ENCODE assay signal across 6 cellular contexts in the genomic region with DNA sequence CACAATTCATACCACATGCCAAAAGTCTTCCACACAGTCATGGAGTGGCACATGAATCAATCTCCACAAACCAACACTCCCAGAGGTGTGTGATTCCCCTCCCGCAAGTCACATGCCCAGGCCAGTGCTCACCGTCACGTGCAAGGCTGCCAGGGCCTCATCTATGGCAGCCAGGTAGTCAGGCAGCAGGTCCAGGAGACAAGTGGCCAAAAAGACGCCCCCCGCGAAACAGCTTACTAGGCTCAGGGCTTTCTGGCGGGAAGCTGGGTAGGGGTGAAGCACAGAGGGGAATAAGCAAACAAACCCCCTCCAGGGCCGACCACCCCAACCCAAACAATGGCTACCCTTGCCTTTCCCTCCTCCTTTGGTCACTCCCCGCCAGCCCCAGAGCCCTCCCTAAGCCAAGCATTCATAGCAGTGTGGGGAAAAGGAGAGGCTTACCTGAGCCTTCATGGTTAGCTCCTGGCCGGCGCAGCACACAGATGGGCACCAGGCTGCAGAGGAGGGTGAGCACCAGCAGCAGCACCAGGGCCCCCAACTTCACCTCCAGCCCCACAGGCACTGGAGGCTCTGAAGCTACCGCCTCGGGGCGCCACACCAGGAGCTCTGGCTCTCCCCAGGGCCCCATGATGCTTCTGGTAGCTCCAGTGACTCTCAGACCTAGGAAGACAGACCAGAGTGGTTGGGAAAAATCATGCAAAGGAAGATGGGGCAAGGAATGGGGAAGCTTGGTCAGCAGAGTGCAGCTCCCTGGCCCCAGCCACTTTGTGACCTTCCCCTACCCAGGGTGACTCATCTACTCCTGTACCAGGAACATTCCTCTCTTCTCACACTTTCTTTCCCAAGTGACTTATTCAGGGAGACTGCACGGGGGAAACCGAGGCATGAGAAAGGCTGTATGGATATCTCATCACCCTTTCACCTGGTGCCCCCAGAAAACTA. TPM values are rescaled to one million over a fixed set of nuclear protein-coding genes. Genes with fewer than 3 reads are reported as not detected.
DNase-seq lines count a peak whose midpoint lies in the region; ATAC-seq and TF ChIP-seq lines count a peak whose summit lies in the region.

No MANE protein-coding gene starts in this region.

- peak; percentile 52 for DNase-seq in AG08395 (ENCODE audit: low spot score)
- peak; percentile 61 for DNase-seq in LoVo (ENCODE audit: low spot score)
- DNase-seq in epithelial cell of esophagus (ENCODE audit: low read depth): peak; percentile 82
- no peak for DNase-seq in NCI-H82 treated with DMSO at 0.1 percent for 48 hours (lab: John Stamatoyannopoulos, UW; ENCODE audit: unreplicated experiment)

- H3K27me3 ChIP-seq in skeletal muscle satellite cell (ENCODE audit: control insufficient read depth, insufficient read depth, low read length): no peaks in the 10 kb centered on the region

- peak overlapping the region; percentile 93 for H3K4me2 ChIP-seq in skeletal muscle satellite cell (ENCODE audit: low read length)

- TF ChIP-seq CTCF in epithelial cell of esophagus (IDR thresholded peaks at IDR 0.05; ENCODE audit: insufficient read depth, low read depth, low read length, missing control alignments): no peak

- no peak for ATAC-seq in HG03342 (IDR thresholded peaks at IDR 0.05; ENCODE audit: unreplicated experiment)

- no peaks in the 10 kb centered on the region for H3K9me3 ChIP-seq in skeletal muscle satellite cell (replicated peaks; ENCODE audit: low read length)

- H3K9ac ChIP-seq in skeletal muscle satellite cell (ENCODE audit: low read depth, low read length): peak overlapping the region; percentile 92

- peaks cover 41% of the 10 kb centered on the region for H3K4me1 ChIP-seq in skeletal muscle satellite cell (ENCODE audit: control insufficient read depth, insufficient read depth, low read length)

- H3K36me3 ChIP-seq in skeletal muscle satellite cell (ENCODE audit: insufficient read depth, low read length): peaks cover 11% of the 10 kb centered on the region

- peak overlapping the region; percentile 51 for H3K4me3 ChIP-seq in epithelial cell of esophagus (ENCODE audit: low read length)
- H3K4me3 ChIP-seq in skeletal muscle satellite cell (ENCODE audit: low read length): peak overlapping the region; percentile 89

RNA-seq across cellular contexts. Expression of gene SLC39A1, which starts 1.0 kb away (rescaled TPM):
- 68.4 and 71.9 TPM in 2 replicates for total RNA-seq in skeletal muscle satellite cell (2012; rRNA removed)

RNA-seq across cellular contexts. Expression of gene CRTC2, which starts 3.9 kb away (rescaled TPM):
- 4.6 and 5.2 TPM in 2 replicates for total RNA-seq in skeletal muscle satellite cell (2012; rRNA removed)

RNA-seq across cellular contexts. Expression of gene CREB3L4, which starts 5.3 kb away (rescaled TPM):
- total RNA-seq in skeletal muscle satellite cell (2012; rRNA removed): 5.0 and 7.1 TPM in 2 replicates

RNA-seq across cellular contexts. Expression of gene JTB, which starts 15.1 kb away (rescaled TPM):
- 79.9 and 123 TPM in 2 replicates for total RNA-seq in skeletal muscle satellite cell (2012; rRNA removed)

RNA-seq across cellular contexts. Expression of gene DENND4B, which starts 15.8 kb away (rescaled TPM):
- 15.2 and 16.2 TPM in 2 replicates for total RNA-seq in skeletal muscle satellite cell (2012; rRNA removed)
